Comparison of ENCODE assay signal across 23 cellular contexts in the genomic region with DNA sequence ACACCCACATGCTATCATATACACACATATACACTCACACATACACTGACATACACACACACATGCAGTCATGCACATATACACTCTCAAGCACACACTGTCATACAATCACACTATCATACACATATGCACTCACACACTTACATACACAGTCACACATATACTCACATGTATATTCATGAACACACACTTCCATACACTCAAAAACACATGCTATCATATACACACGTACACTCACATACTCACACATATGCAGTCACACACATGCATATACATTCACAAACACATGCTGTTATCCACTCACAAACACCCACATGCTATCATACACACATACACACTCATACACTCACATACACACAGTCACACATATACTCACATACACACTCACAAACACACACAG.
A peak's percentile ranks its signal among the peaks of the same experiment; 100 is the strongest.
DNase-seq lines count a peak whose midpoint lies in the region; ATAC-seq, FAIRE-seq and TF ChIP-seq lines count a peak whose summit lies in the region.
"Had no signal": no experiment of that assay in that cellular context is flagged by ENCODE, and none has a peak within 500 bp of the region (broad histone marks: within the 10 kb centered on the region; RNA-seq: fewer than 3 reads in every experiment).

No MANE protein-coding gene starts in this region.

- H2BK20ac ChIP-seq in IMR-90 (ENCODE audit: low read depth, low read length) (no peak overlapping the region), H1 (ENCODE audit: low read length) (no peak overlapping the region)

- peaks cover 0 to 10% of the 10 kb centered on the region in 2 experiments; a peak in 2 of 5 replicates for H3K27me3 ChIP-seq in HepG2 (ENCODE audit: control insufficient read depth in 1 of 2, insufficient read depth in 2 of 2, low read length in 2 of 2)
- no peaks in the 10 kb centered on the region for H3K27me3 ChIP-seq in right lobe of liver
- H3K27me3 ChIP-seq in IMR-90 (ENCODE audit: control insufficient read depth, insufficient read depth, low read length): no peaks in the 10 kb centered on the region
- 0 out of 7 replicates have a peak, but pooled peaks cover 0 to 1% (median 0%) of the 10 kb centered on the region in 4 experiments for H3K27me3 ChIP-seq in H1 (replicated peaks in 1 of 4; ENCODE audit: control insufficient read depth in 3 of 4, extremely low read depth in 1 of 4, insufficient read depth in 3 of 4, low read length in 3 of 4)
- H3K27me3 ChIP-seq: BE2C; BLaER1 treated with 17β-estradiol and CSF1 and Interleukin-3, amounts not matched to agents 10 nM and 100 nM had no signal

- no peak overlapping the region for H4K91ac ChIP-seq in IMR-90 (ENCODE audit: insufficient read depth, low read depth, low read length)
- no peak overlapping the region for H4K91ac ChIP-seq in H1 (replicated peaks; ENCODE audit: insufficient read length, low read length)

- H3K9ac ChIP-seq in HepG2 (ENCODE audit: insufficient read depth, low read depth, low read length) (no peak overlapping the region), IMR-90 (ENCODE audit: low read depth, low read length) (no peak overlapping the region), H1 (replicated peaks in 1 of 4; ENCODE audit: extremely low read depth in 1 of 4, low read depth in 3 of 4, low read length in 3 of 4) (no peak overlapping the region)
- H3K9ac ChIP-seq: BLaER1 treated with 17β-estradiol and CSF1 and Interleukin-3, amounts not matched to agents 10 nM and 100 nM had no signal

- BruUV-seq in HepG2 (replicated peaks; lab: Mats Ljungman, UMichigan) (no TSS peak), IMR-90 (replicated peaks; lab: Mats Ljungman, UMichigan) (no TSS peak)

- H3K4me1 ChIP-seq in HepG2 (ENCODE audit: insufficient read depth, low read length) (no peaks in the 10 kb centered on the region), right lobe of liver (no peaks in the 10 kb centered on the region), IMR-90 (ENCODE audit: control insufficient read depth, insufficient read depth, low read length) (no peaks in the 10 kb centered on the region), H1 (replicated peaks in 1 of 4; ENCODE audit: control insufficient read depth in 3 of 4, insufficient read depth in 4 of 4, low read length in 3 of 4) (peaks cover 2 to 24% (median 9%) of the 10 kb centered on the region in 4 experiments; a peak in 5 of 7 replicates)
- H3K4me1 ChIP-seq: BE2C, HAP-1 had no signal

- dilution Hi-C loops in IMR-90 (cut with HindIII; ENCODE audit: low sequenced_read_pairs, unreplicated experiment): no loop called here

- no peak for DNase-seq in HepG2 (ENCODE audit: low spot score)
- no peak for DNase-seq in right lobe of liver
- no peak for DNase-seq in IMR-90
- DNase-seq in H1 (ENCODE audit: low read depth in 1 of 2, low spot score in 2 of 2): no peak
- DNase-seq in MV-4-11 (lab: John Stamatoyannopoulos, UW): no peak
- DNase-seq in ecto neural progenitor cell (ENCODE audit: low spot score): no peak
- DNase-seq in NCI-H2107 treated with DMSO at 0.1 percent for 48 hours (lab: John Stamatoyannopoulos, UW; ENCODE audit: unreplicated experiment): no peak
- no peak for DNase-seq in posterior cingulate gyrus
- DNase-seq: ACHN; AML-193; BE2C; CD4-positive, alpha-beta T cell; CD8-positive, alpha-beta memory T cell; DMS 273 treated with DMSO at 0.1 percent for 48 hours; DMS79; EL; GDM1 had no signal

- H3K18ac ChIP-seq in IMR-90 (ENCODE audit: low read depth, low read length) (no peak overlapping the region), H1 (ENCODE audit: extremely low read depth, low read length) (no peak overlapping the region)

- H4K5ac ChIP-seq in IMR-90 (ENCODE audit: low read depth, low read length): no peak overlapping the region
- H4K5ac ChIP-seq in H1 (ENCODE audit: insufficient read length, low read depth, low read length): no peak overlapping the region

- no peak overlapping the region for H3K4me2 ChIP-seq in HepG2 (ENCODE audit: low read depth, low read length)
- no peak overlapping the region for H3K4me2 ChIP-seq in IMR-90 (ENCODE audit: low read depth, low read length)
- no peak overlapping the region for H3K4me2 ChIP-seq in H1 (ENCODE audit: insufficient read depth in 1 of 2, low read depth in 2 of 2, low read length in 2 of 2)
- H3K4me2 ChIP-seq: A549; BLaER1 treated with 17β-estradiol and CSF1 and Interleukin-3, amounts not matched to agents 10 nM and 100 nM; GM23338 had no signal

- no peak overlapping the region for H3K23ac ChIP-seq in IMR-90 (ENCODE audit: low read depth, low read length)
- H3K23ac ChIP-seq in H1 (ENCODE audit: insufficient read length): no peak overlapping the region

- intact Hi-C loops in HepG2 (cut with micrococcal nuclease; ENCODE audit: unreplicated experiment): no loop called here
- intact Hi-C loops in right lobe of liver (cut with DNase I): no loop called here
- intact Hi-C loops in IMR-90 (cut with micrococcal nuclease): no loop called here
- intact Hi-C loops in posterior cingulate gyrus (cut with DNase I): no loop called here

- no peak overlapping the region for H3K56ac ChIP-seq in IMR-90 (ENCODE audit: extremely low read depth, insufficient read depth, low read length)
- H3K56ac ChIP-seq in H1 (replicated peaks; ENCODE audit: insufficient read length, low read depth, low read length): peak overlapping the region; percentile 44

- H3K9me3 ChIP-seq in HepG2 (ENCODE audit: low read length): no peaks in the 10 kb centered on the region
- H3K9me3 ChIP-seq in right lobe of liver: no peaks in the 10 kb centered on the region
- H3K9me3 ChIP-seq in IMR-90 (ENCODE audit: control insufficient read depth, insufficient read depth, low read length): no peaks in the 10 kb centered on the region
- no peaks in the 10 kb centered on the region for H3K9me3 ChIP-seq in H1 (ENCODE audit: insufficient read depth in 2 of 2, low read depth in 1 of 2, low read length in 1 of 2)
- H3K9me3 ChIP-seq: A549, BE2C, HAP-1 had no signal

- WGBS in HepG2 (ENCODE audit: low lambda C conversion rate): 38% methylated on average over 1 of the region's 1 CpG
- WGBS in right lobe of liver (ENCODE audit: insufficient coverage, low coverage, low lambda C conversion rate, missing lambda C conversion rate): 92% methylated on average over 1 of the region's 1 CpG
- 100% methylated on average over 1 of the region's 1 CpG; no CpG with 5 or more reads in 1 of the 2 experiments for WGBS in IMR-90 (ENCODE audit: extremely low coverage in 2 of 2, insufficient read length in 1 of 2), 2 experiments
- WGBS in H1 (ENCODE audit: extremely low coverage in 1 of 2, insufficient coverage in 1 of 2, insufficient read length in 1 of 2, insufficient replicate concordance in 2 of 2, low coverage in 1 of 2, low lambda C conversion rate in 2 of 2, missing lambda C conversion rate in 1 of 2), 2 experiments: 85 to 100% methylated on average over 1 of the region's 1 CpG

- peak overlapping the region; percentile 32 for H2BK5ac ChIP-seq in IMR-90 (ENCODE audit: low read depth, low read length, poor library complexity, severe bottlenecking)
- no peak overlapping the region for H2BK5ac ChIP-seq in H1 (ENCODE audit: low read depth, low read length)

- H3K36me3 ChIP-seq in HepG2 (replicated peaks in 1 of 2; ENCODE audit: control insufficient read depth in 1 of 2, insufficient read depth in 2 of 2, low read length in 2 of 2): no peaks in the 10 kb centered on the region
- H3K36me3 ChIP-seq in right lobe of liver: no peaks in the 10 kb centered on the region
- no peaks in the 10 kb centered on the region for H3K36me3 ChIP-seq in IMR-90 (ENCODE audit: control insufficient read depth, insufficient read depth, low read length)
- no peaks in the 10 kb centered on the region for H3K36me3 ChIP-seq in H1 (ENCODE audit: control insufficient read depth in 2 of 4, insufficient read depth in 4 of 4, low read length in 3 of 4)
- H3K36me3 ChIP-seq: BE2C; BLaER1 treated with 17β-estradiol and CSF1 and Interleukin-3, amounts not matched to agents 10 nM and 100 nM; HAP-1 had no signal

- H3K4ac ChIP-seq in IMR-90 (ENCODE audit: low read depth, low read length): no peak overlapping the region
- no peak overlapping the region for H3K4ac ChIP-seq in H1 (replicated peaks; ENCODE audit: insufficient read length, low read depth, low read length)

- H3K27ac ChIP-seq in HepG2 (ENCODE audit: extremely low read length, insufficient read depth, low read length): no peak overlapping the region
- no peak overlapping the region for H3K27ac ChIP-seq in right lobe of liver
- no peak overlapping the region for H3K27ac ChIP-seq in IMR-90 (ENCODE audit: insufficient read depth, low read length)
- H3K27ac ChIP-seq in H1 (ENCODE audit: low read depth, low read length): no peak overlapping the region
- H3K27ac ChIP-seq: 22Rv1; A549; BLaER1 treated with 17β-estradiol and CSF1 and Interleukin-3, amounts not matched to agents 10 nM and 100 nM had no signal

- CTCF ChIA-PET in HepG2 (lab: Yijun Ruan, JAX; ENCODE audit: low intra/inter-chr PET ratio, low total read pairs): no interaction called here
- CTCF ChIA-PET in IMR-90 (lab: Yijun Ruan, JAX): no interaction called here
- CTCF ChIA-PET in H1 (lab: Charles Lee; ENCODE audit: partially characterized antibody): no interaction called here

- H2BK15ac ChIP-seq in IMR-90 (ENCODE audit: low read depth, low read length) (no peak overlapping the region), H1 (ENCODE audit: low read length) (no peak overlapping the region)

- H2BK120ac ChIP-seq in IMR-90 (ENCODE audit: low read depth, low read length) (no peak overlapping the region), H1 (replicated peaks; ENCODE audit: low read depth, low read length) (no peak overlapping the region)

- no peaks in the 10 kb centered on the region for H3K9me1 ChIP-seq in IMR-90 (ENCODE audit: insufficient read depth, low read length)

- H2AFZ ChIP-seq in HepG2 (ENCODE audit: low read length) (no peak overlapping the region), IMR-90 (replicated peaks; ENCODE audit: low read length, poor library complexity) (no peak overlapping the region), H1 (ENCODE audit: low read length) (no peak overlapping the region)
- H2AFZ ChIP-seq: GM23338 had no signal

- H4K20me1 ChIP-seq in HepG2 (ENCODE audit: insufficient read depth, low read length): no peaks in the 10 kb centered on the region
- H4K20me1 ChIP-seq in IMR-90 (ENCODE audit: insufficient read depth, low read length): no peaks in the 10 kb centered on the region
- H4K20me1 ChIP-seq in H1 (replicated peaks in 1 of 2; ENCODE audit: control insufficient read depth in 1 of 2, insufficient read depth in 2 of 2, low read length in 2 of 2): peaks cover 0 to 7% of the 10 kb centered on the region in 2 experiments
- H4K20me1 ChIP-seq: BLaER1 treated with 17β-estradiol and CSF1 and Interleukin-3, amounts not matched to agents 10 nM and 100 nM had no signal

- TF ChIP-seq RAD21 in HepG2 (CRISPR knock-in tag; IDR thresholded peaks at IDR 0.05) (no peak), IMR-90 (IDR thresholded peaks at IDR 0.05; ENCODE audit: low read length) (no peak), H1 (IDR thresholded peaks at IDR 0.05 in 1 of 2, conservative IDR thresholded peaks at IDR 0.05 in 1 of 2; ENCODE audit: low read depth in 2 of 2, low read length in 2 of 2) (no peak)

- no peak overlapping the region for H3K14ac ChIP-seq in IMR-90 (replicated peaks; ENCODE audit: low read depth, low read length)
- no peak overlapping the region for H3K14ac ChIP-seq in H1 (ENCODE audit: insufficient read length)

- H3K79me2 ChIP-seq in HepG2 (ENCODE audit: insufficient read depth, low read length) (no peaks in the 10 kb centered on the region), H1 (ENCODE audit: control insufficient read depth in 1 of 2, insufficient read depth in 2 of 2, low read length in 2 of 2) (no peaks in the 10 kb centered on the region)

- H2AK9ac ChIP-seq in IMR-90 (replicated peaks; ENCODE audit: low read depth, low read length, poor library complexity): no peak overlapping the region

- ATAC-seq in HepG2 (no peak), right lobe of liver (no peak), IMR-90 (ENCODE audit: low read depth) (no peak)
- ATAC-seq: A549, GM23338 had no signal

- no peaks in the 10 kb centered on the region for H3K79me1 ChIP-seq in IMR-90 (ENCODE audit: low read depth in 1 of 2, low read length in 2 of 2)
- H3K79me1 ChIP-seq in H1 (ENCODE audit: low read depth, low read length): no peaks in the 10 kb centered on the region; the same call in 1 of the 2 replicates

- no peak overlapping the region for H2BK12ac ChIP-seq in H1 (ENCODE audit: low read depth, low read length)

- POLR2A ChIA-PET in HepG2 (lab: Yijun Ruan, JAX): no interaction called here
- POLR2A ChIA-PET in IMR-90 (lab: Charles Lee; ENCODE audit: unreplicated experiment): no interaction called here
- POLR2A ChIA-PET in H1 (lab: Charles Lee; ENCODE audit: partially characterized antibody): no interaction called here

- FAIRE-seq in HepG2 (lab: Jason Lieb, UNC): no peak
- no peak for FAIRE-seq in H1 (lab: Jason Lieb, UNC)
- FAIRE-seq: H54 had no signal

- H3K23me2 ChIP-seq in H1 (ENCODE audit: low read depth, low read length): peaks cover 12% of the 10 kb centered on the region

- TF ChIP-seq POLR2A in HepG2 (IDR thresholded peaks at IDR 0.05; ENCODE audit: insufficient read depth in 1 of 2, low read depth in 2 of 2, low read length in 2 of 2) (no peak), right lobe of liver (IDR thresholded peaks at IDR 0.05) (no peak), IMR-90 (IDR thresholded peaks at IDR 0.05; ENCODE audit: low read depth, low read length) (no peak), H1 (IDR thresholded peaks at IDR 0.05; ENCODE audit: control extremely low read depth in 1 of 2, low read depth in 2 of 2, low read length in 2 of 2) (no peak)

- no peak overlapping the region for H4K8ac ChIP-seq in IMR-90 (ENCODE audit: low read depth in 2 of 2, low read length in 2 of 2)
- no peak overlapping the region for H4K8ac ChIP-seq in H1 (ENCODE audit: extremely low read depth, insufficient read depth, low read length)

- in situ Hi-C loops in HepG2 (cut with HindIII; ENCODE audit: extremely low pct_ligation_motif_present, low pct_unique_long_range_greater_than_20kb) (no loop called here), IMR-90 (cut with MboI; ENCODE audit: low sequenced_read_pairs) (no loop called here)

- TF ChIP-seq CTCF in HepG2 (CRISPR knock-in tag; IDR thresholded peaks at IDR 0.05) (no peak), right lobe of liver (IDR thresholded peaks at IDR 0.05) (no peak), IMR-90 (conservative IDR thresholded peaks at IDR 0.05; ENCODE audit: low read depth, low read length) (no peak), H1 (IDR thresholded peaks at IDR 0.05; ENCODE audit: control extremely low read depth in 1 of 3, insufficient read depth in 1 of 3, low read depth in 1 of 3, low read length in 3 of 3) (no peak)

- H3K4me3 ChIP-seq in HepG2 (replicated peaks in 1 of 3; ENCODE audit: insufficient read depth in 1 of 3, low read depth in 2 of 3, low read length in 3 of 3) (no peak overlapping the region), right lobe of liver (no peak overlapping the region), IMR-90 (ENCODE audit: insufficient read depth, low read depth, low read length) (no peak overlapping the region), H1 (ENCODE audit: extremely low read depth in 1 of 4, insufficient read depth in 2 of 4, low read depth in 3 of 4, low read length in 4 of 4) (no peak overlapping the region)
- H3K4me3 ChIP-seq: A549; BLaER1 treated with 17β-estradiol and CSF1 and Interleukin-3, amounts not matched to agents 10 nM and 100 nM; GM23338; HAP-1 had no signal

- TF ChIP-seq EP300 in HepG2 (IDR thresholded peaks at IDR 0.05; ENCODE audit: low read depth in 2 of 2, low read length in 2 of 2) (no peak), HepG2 (CRISPR knock-in tag; IDR thresholded peaks at IDR 0.05; ENCODE audit: borderline replicate concordance) (no peak), H1 (IDR thresholded peaks at IDR 0.05; ENCODE audit: borderline replicate concordance in 1 of 2, low read depth in 2 of 2, low read length in 2 of 2) (no peak)

- H2AK5ac ChIP-seq in IMR-90 (ENCODE audit: low read depth, low read length): no peak overlapping the region
- no peak overlapping the region for H2AK5ac ChIP-seq in H1 (ENCODE audit: low read depth, low read length)
